Comparison of ENCODE assay signal across 9 cellular contexts in the genomic region with DNA sequence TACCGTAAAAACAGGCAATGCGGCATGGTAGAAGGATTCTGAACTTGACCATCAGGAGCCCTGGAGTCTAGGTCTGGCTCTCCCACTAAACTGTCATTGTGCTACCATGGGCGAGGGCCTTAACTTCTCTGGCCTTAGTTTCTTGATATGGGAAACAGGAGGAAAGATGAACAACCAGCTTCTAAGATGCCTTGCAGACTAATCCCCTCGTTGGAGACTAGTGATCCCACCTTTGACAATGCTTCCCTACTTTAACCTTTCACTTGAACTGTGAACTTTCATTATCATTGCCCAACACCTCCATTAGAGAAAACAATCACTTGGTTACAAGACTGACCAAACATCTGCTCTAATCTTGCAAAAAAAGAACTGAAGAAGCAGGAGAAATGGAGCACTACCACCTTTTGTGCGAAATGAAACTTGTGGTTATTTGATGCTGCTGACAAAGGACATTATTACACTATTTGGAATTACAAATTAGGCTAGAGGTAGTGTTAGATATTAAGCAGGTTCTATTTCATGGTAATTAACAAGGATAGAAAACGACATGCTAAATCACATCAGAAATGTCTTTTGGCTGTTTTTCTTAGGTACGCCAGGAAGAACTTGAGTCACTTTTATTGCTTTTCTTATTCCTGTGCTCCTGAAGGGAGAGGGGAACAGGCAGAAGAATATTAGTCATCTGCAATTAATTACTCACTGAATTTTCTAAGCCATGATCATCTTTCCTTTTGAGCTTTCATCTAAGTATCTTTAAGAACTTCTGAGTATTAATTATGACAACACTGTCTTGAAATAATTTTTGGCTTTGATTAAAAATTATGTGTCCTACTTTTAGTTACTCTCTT. TPM values are rescaled to one million over a fixed set of nuclear protein-coding genes. Genes with fewer than 3 reads are reported as not detected.
DNase-seq lines count a peak whose midpoint lies in the region; ATAC-seq, FAIRE-seq and TF ChIP-seq lines count a peak whose summit lies in the region.
"Had no signal": no experiment of that assay in that cellular context is flagged by ENCODE, and none has a peak within 500 bp of the region (broad histone marks: within the 10 kb centered on the region; RNA-seq: fewer than 3 reads in every experiment).

No MANE protein-coding gene starts in this region.

- H3K79me2 ChIP-seq in ACC112 (ENCODE audit: control insufficient read depth, insufficient read depth, low read length, unreplicated experiment) (no peaks in the 10 kb centered on the region), keratinocyte (ENCODE audit: control insufficient read depth, insufficient read depth, low read length) (no peaks in the 10 kb centered on the region)

- peak overlapping the region; percentile 56 for H3K4me3 Mint-ChIP-seq in activated CD4-positive, alpha-beta memory T cell treated with anti-CD3 and anti-CD28 coated beads, Interleukin-2, amount 10 ng/mL, durations not matched to agents 7 days and 5 days

- H3K4me2 ChIP-seq in keratinocyte (ENCODE audit: control insufficient read depth, extremely low read depth, insufficient read depth, low read depth, low read length): peak overlapping the region; percentile 76

- peaks cover 63% of the 10 kb centered on the region for H3K4me1 ChIP-seq in ACC112 (ENCODE audit: control insufficient read depth, insufficient read depth, low read length, unreplicated experiment)
- peaks cover 42% of the 10 kb centered on the region for H3K4me1 ChIP-seq in keratinocyte (ENCODE audit: control insufficient read depth, extremely low read depth, insufficient read depth, low read length)

- dilution Hi-C loops in keratinocyte (cut with MboI; ENCODE audit: extremely low pct_ligation_motif_present, low sequenced_read_pairs): no loop called here

- POLR2A ChIA-PET in activated CD4-positive, alpha-beta memory T cell treated with anti-CD3 and anti-CD28 coated beads, Interleukin-2, amount 10 ng/mL, durations not matched to agents 7 days and 5 days (lab: Charles Lee): interaction anchor here (0.7 to 2.8 kb wide), 14 partner anchors 9 to 259 kb away, joined by 3 to 14 read pairs (median 4); no protein-coding TSS in a partner anchor

- H3K27me3 ChIP-seq in ACC112 (ENCODE audit: insufficient read depth, low read length) (no peaks in the 10 kb centered on the region), keratinocyte (ENCODE audit: control insufficient read depth, extremely low read depth, insufficient read depth, low read length) (no peaks in the 10 kb centered on the region)
- H3K27me3 ChIP-seq: cardiac muscle cell had no signal

- H3K4me1 Mint-ChIP-seq in activated CD4-positive, alpha-beta memory T cell treated with anti-CD3 and anti-CD28 coated beads, Interleukin-2, amount 10 ng/mL, durations not matched to agents 7 days and 5 days: peaks cover 48% of the 10 kb centered on the region

- H3K9me1 ChIP-seq in keratinocyte (ENCODE audit: control insufficient read depth, extremely low read depth, insufficient read depth, low read length): no peaks in the 10 kb centered on the region

- H3K9me3 Mint-ChIP-seq in activated CD4-positive, alpha-beta memory T cell treated with anti-CD3 and anti-CD28 coated beads, Interleukin-2, amount 10 ng/mL, durations not matched to agents 7 days and 5 days: no peaks in the 10 kb centered on the region

- peak overlapping the region; percentile 95 for H3K27ac ChIP-seq in ACC112 (ENCODE audit: low read depth, low read length)
- H3K27ac ChIP-seq in keratinocyte (ENCODE audit: control insufficient read depth, insufficient read depth, low read length): peak overlapping the region; percentile 88
- H3K27ac ChIP-seq: cardiac muscle cell had no signal

- H3K4me3 ChIP-seq in ACC112 (ENCODE audit: low read depth, low read length): peak overlapping the region; percentile 64
- H3K4me3 ChIP-seq in keratinocyte (ENCODE audit: control insufficient read depth in 2 of 3, extremely low read depth in 1 of 3, insufficient read depth in 2 of 3, low read depth in 1 of 3, low read length in 3 of 3): peak overlapping the region in 2 of 3 experiments; percentile 18 to 20
- H3K4me3 ChIP-seq: cardiac muscle cell had no signal

- no peak for DNase-seq in activated CD4-positive, alpha-beta memory T cell treated with anti-CD3 and anti-CD28 coated beads, Interleukin-2, amount 10 ng/mL, durations not matched to agents 7 days and 5 days
- peak; percentile 73 for DNase-seq in keratinocyte (ENCODE audit: low read depth, low spot score)
- DNase-seq in NCI-H69 (lab: John Stamatoyannopoulos, UW): no peak
- DNase-seq in HuH-7 (ENCODE audit: low spot score): no peak
- no peak for DNase-seq in 8988T

- CTCF ChIA-PET in activated CD4-positive, alpha-beta memory T cell treated with anti-CD3 and anti-CD28 coated beads, Interleukin-2, amount 10 ng/mL, durations not matched to agents 7 days and 5 days (lab: Charles Lee): interaction anchor here (0.8 to 3.1 kb wide), 17 partner anchors 8 to 272 kb away, joined by 3 to 22 read pairs (median 4); no protein-coding TSS in a partner anchor

- FAIRE-seq in keratinocyte (lab: Jason Lieb, UNC): peak; percentile 32

- H3K27ac Mint-ChIP-seq in activated CD4-positive, alpha-beta memory T cell treated with anti-CD3 and anti-CD28 coated beads, Interleukin-2, amount 10 ng/mL, durations not matched to agents 7 days and 5 days: peak overlapping the region; percentile 85

- H4K20me1 ChIP-seq in keratinocyte (ENCODE audit: control insufficient read depth, extremely low read depth, insufficient read depth, low read length): no peaks in the 10 kb centered on the region

- no peaks in the 10 kb centered on the region for H3K9me3 ChIP-seq in keratinocyte (ENCODE audit: control insufficient read depth, low read depth, low read length)

- no peaks in the 10 kb centered on the region for H3K36me3 Mint-ChIP-seq in activated CD4-positive, alpha-beta memory T cell treated with anti-CD3 and anti-CD28 coated beads, Interleukin-2, amount 10 ng/mL, durations not matched to agents 7 days and 5 days (ENCODE audit: low read depth)

- no peak for TF ChIP-seq CTCF in keratinocyte (optimal IDR thresholded peaks at IDR 0.05 in 1 of 3, IDR thresholded peaks at IDR 0.05 in 1 of 3, conservative IDR thresholded peaks at IDR 0.05 in 1 of 3; ENCODE audit: extremely low read depth in 1 of 3, insufficient read depth in 2 of 3, low read length in 3 of 3)

- H3K36me3 ChIP-seq in ACC112 (ENCODE audit: insufficient read depth, low read length) (no peaks in the 10 kb centered on the region), keratinocyte (ENCODE audit: control insufficient read depth in 2 of 2, extremely low read depth in 1 of 2, insufficient read depth in 2 of 2, low read length in 2 of 2) (no peaks in the 10 kb centered on the region)
- H3K36me3 ChIP-seq: cardiac muscle cell had no signal

- no peaks in the 10 kb centered on the region for H3K27me3 Mint-ChIP-seq in activated CD4-positive, alpha-beta memory T cell treated with anti-CD3 and anti-CD28 coated beads, Interleukin-2, amount 10 ng/mL, durations not matched to agents 7 days and 5 days

- peak overlapping the region; percentile 35 for H2AFZ ChIP-seq in ACC112 (ENCODE audit: low read length, unreplicated experiment)
- peak overlapping the region; percentile 9 for H2AFZ ChIP-seq in keratinocyte (ENCODE audit: control insufficient read depth, low read length)

- ATAC-seq in GM21447 (IDR thresholded peaks at IDR 0.05; ENCODE audit: unreplicated experiment) (peak; percentile 30), HG03460 (IDR thresholded peaks at IDR 0.05; ENCODE audit: unreplicated experiment) (no peak)

- peak overlapping the region; percentile 62 for H3K9ac ChIP-seq in keratinocyte (ENCODE audit: control insufficient read depth, extremely low read depth, insufficient read depth, low read length)

RNA-seq across cellular contexts. Expression of gene ARHGAP18, which starts 39.1 kb away (rescaled TPM):
- 10 to 100 TPM; 14.8 to 18.0 TPM for total RNA-seq in activated CD4-positive, alpha-beta memory T cell treated with anti-CD3 and anti-CD28 coated beads, Interleukin-2, amount 10 ng/mL, durations not matched to agents 7 days and 5 days
- polyA plus RNA-seq in keratinocyte: 7.1 to 22.0 TPM (median 17.7 TPM) in 3 replicates
- polyA plus RNA-seq in keratinocyte (2011; ENCODE audit: low read depth): 2.6 TPM
- polyA plus RNA-seq in keratinocyte (2011; cell fraction: cytosol; rRNA removed): 8.0 and 12.3 TPM in 2 replicates
- polyA plus RNA-seq in keratinocyte (2011; cell fraction: nucleus; rRNA removed): 6.6 and 7.7 TPM in 2 replicates
- polyA plus RNA-seq in keratinocyte (2012; ENCODE audit: low replicate concordance): 2.5 and 24.4 TPM in 2 replicates
- polyA minus RNA-seq in keratinocyte: 6.2 to 21.2 TPM (median 11.5 TPM) in 3 replicates
- 11.3 TPM for polyA minus RNA-seq in keratinocyte (2011; cell fraction: cytosol; rRNA and poly(A)+ RNA removed)
- 10.1 and 18.2 TPM in 2 replicates for polyA minus RNA-seq in keratinocyte (2011; cell fraction: nucleus; rRNA and poly(A)+ RNA removed)
